ENCODE assay signal across 12 cellular contexts in the genomic region with DNA sequence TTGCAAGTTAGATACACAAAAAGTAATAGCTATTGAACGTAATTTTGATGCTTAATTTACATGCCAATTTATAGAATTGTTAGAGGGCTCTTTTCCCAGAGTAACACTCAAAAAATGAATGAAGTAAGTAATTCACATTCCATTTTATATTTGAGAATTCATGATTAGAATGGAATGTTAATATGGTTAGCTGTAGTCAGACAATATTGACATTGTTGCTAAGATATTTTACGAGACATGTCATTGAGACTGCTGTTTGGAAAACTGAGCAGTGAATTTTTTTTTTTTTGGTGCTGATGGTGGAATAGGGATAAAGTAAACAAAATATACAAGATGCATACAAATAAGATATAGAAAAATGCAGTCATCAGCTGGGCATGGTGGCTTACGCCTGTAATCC.
DNase-seq lines count a peak whose midpoint lies in the region; TF ChIP-seq lines count a peak whose summit lies in the region.
"Had no signal": no experiment of that assay in that cellular context is flagged by ENCODE, and none has a peak within 500 bp of the region (broad histone marks: within the 10 kb centered on the region; RNA-seq: fewer than 3 reads in every experiment).

No MANE protein-coding gene starts in this region.

- no peak for TF ChIP-seq CTCF in left ventricle myocardium inferior (IDR thresholded peaks at IDR 0.05; ENCODE audit: borderline replicate concordance)
- no peak for TF ChIP-seq CTCF in spleen (IDR thresholded peaks at IDR 0.05 in 8 of 11, conservative IDR thresholded peaks at IDR 0.05 in 3 of 11)

- H3K36me3 ChIP-seq in GM23248 (ENCODE audit: low read depth) (no peaks in the 10 kb centered on the region), left ventricle myocardium inferior (no peaks in the 10 kb centered on the region), spleen (no peaks in the 10 kb centered on the region)

- no peaks in the 10 kb centered on the region for H3F3A ChIP-seq in GM23248 (ENCODE audit: insufficient read depth)

- in situ Hi-C loops in GM23248 (cut with MboI) = no loop called here

- intact Hi-C loops in left ventricle myocardium inferior (cut with micrococcal nuclease) = no loop called here
- intact Hi-C loops in spleen (cut with DNase I; ENCODE audit: low total_unique reads) = no loop called here

- no peaks in the 10 kb centered on the region for H3K9me2 ChIP-seq in GM23248 (ENCODE audit: insufficient read depth)

- no peak overlapping the region for H3K4me2 ChIP-seq in GM23248 (ENCODE audit: unreplicated experiment)

- WGBS in GM23248 (ENCODE audit: low coverage in 1 of 2, low lambda C conversion rate in 2 of 2, missing lambda C conversion rate in 2 of 2), 2 experiments = 74 to 78% methylated on average over 3 of the region's 3 CpGs
- WGBS in spleen, 5 donors = 78 to 90% (median 84%) methylated on average over 3 of the region's 3 CpGs

- peak; percentile 70 for DNase-seq in GM23248
- peak; percentile 61 for DNase-seq in astrocyte of the hippocampus (ENCODE audit: low read depth, low spot score)
- DNase-seq in left ventricle myocardium inferior = no peak
- no peak for DNase-seq in spleen
- DNase-seq in NK-92 (lab: John Stamatoyannopoulos, UW; ENCODE audit: unreplicated experiment) = no peak
- no peak for DNase-seq in stimulated activated CD4-positive, alpha-beta T cell treated with anti-CD3 and anti-CD28 coated beads, Interleukin-4, amount 100 ng/mL, for 24 hours
- no peak for DNase-seq in UCSD-AML1 (lab: John Stamatoyannopoulos, UW; ENCODE audit: unreplicated experiment)
- DNase-seq in NCI-H1436 treated with DMSO at 0.1 percent for 48 hours (lab: John Stamatoyannopoulos, UW) = no peak
- DNase-seq: activated CD4-positive, alpha-beta memory T cell treated with anti-CD3 and anti-CD28 coated beads for 36 hours; activated naive CD4-positive, alpha-beta T cell; effector CD4-positive, alpha-beta T cell; NCI-H82 had no signal

- H3K9ac ChIP-seq in GM23248 = peak overlapping the region; percentile 43

- H3K79me2 ChIP-seq in GM23248 (ENCODE audit: insufficient read depth) = peaks cover 8% of the 10 kb centered on the region; the same call in 1 of the 2 replicates

- H3K27ac ChIP-seq in GM23248 (peak overlapping the region; percentile 72), left ventricle myocardium inferior (replicated peaks) (peak overlapping the region; percentile 84), spleen (peak overlapping the region in 5 of 8 donors; percentile 28 to 67 (median 60))

- H4K20me1 ChIP-seq in GM23248 (ENCODE audit: insufficient read depth) = no peaks in the 10 kb centered on the region

- H3K4me3 ChIP-seq in GM23248 (no peak overlapping the region), left ventricle myocardium inferior (no peak overlapping the region), spleen (no peak overlapping the region)

- H2AFZ ChIP-seq in GM23248 = no peak overlapping the region

- H3K27me3 ChIP-seq in GM23248 (replicated peaks; ENCODE audit: insufficient read depth) (no peaks in the 10 kb centered on the region), left ventricle myocardium inferior (ENCODE audit: low read depth) (no peaks in the 10 kb centered on the region), spleen (replicated peaks in 1 of 7) (no peaks in the 10 kb centered on the region)

- H3K9me3 ChIP-seq in GM23248 (ENCODE audit: low read depth) = no peaks in the 10 kb centered on the region
- no peaks in the 10 kb centered on the region for H3K9me3 ChIP-seq in left ventricle myocardium inferior (replicated peaks)
- no peaks in the 10 kb centered on the region for H3K9me3 ChIP-seq in spleen

- H3K4me1 ChIP-seq in GM23248 (ENCODE audit: insufficient read depth) = peaks cover 26% of the 10 kb centered on the region
- H3K4me1 ChIP-seq in left ventricle myocardium inferior = peaks cover 95% of the 10 kb centered on the region
- peaks cover 0 to 42% (median 12%) of the 10 kb centered on the region in 6 donors for H3K4me1 ChIP-seq in spleen

- no peak for TF ChIP-seq POLR2A in spleen (IDR thresholded peaks at IDR 0.05)

Comparison
In these comparisons a context has a peak if more than half of its experiments do, and no peak if none do; other contexts are left out.
1. DNase-seq: peak in GM23248 (single experiment) and astrocyte of the hippocampus (single experiment); none in left ventricle myocardium inferior (single experiment), spleen (single experiment), NK-92 (single experiment), stimulated activated CD4-positive, alpha-beta T cell treated with anti-CD3 and anti-CD28 coated beads, Interleukin-4, amount 100 ng/mL, for 24 hours (single experiment), UCSD-AML1 (single experiment) and NCI-H1436 treated with DMSO at 0.1 percent for 48 hours (single experiment).
2. Peak in every context shown above with its lines, with median percentiles within 50 percentile points of each other: H3K27ac ChIP-seq.